Comparison of ENCODE assay signal across 23 cellular contexts in the genomic region with DNA sequence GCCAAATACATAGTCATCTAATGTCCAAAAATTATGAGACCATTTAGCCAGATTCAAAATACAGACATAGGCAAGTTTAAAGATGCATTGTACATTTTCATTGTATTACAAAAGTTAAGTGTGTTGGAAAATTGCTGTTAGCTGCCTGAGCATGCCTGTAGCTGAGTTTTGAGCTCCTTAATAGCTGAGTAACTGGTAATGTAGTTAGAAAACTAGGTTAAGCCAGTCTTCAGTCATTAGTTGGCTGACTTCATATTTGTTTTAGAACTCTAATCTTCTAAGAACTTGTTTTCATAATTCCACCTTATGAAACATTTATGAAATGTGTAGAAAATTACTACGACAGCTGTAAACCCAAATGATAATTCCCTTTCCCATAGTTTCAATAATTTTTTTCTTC.
DNase-seq lines count a peak whose midpoint lies in the region; ATAC-seq, FAIRE-seq and TF ChIP-seq lines count a peak whose summit lies in the region.
"Had no signal": no experiment of that assay in that cellular context is flagged by ENCODE, and none has a peak within 500 bp of the region (broad histone marks: within the 10 kb centered on the region; RNA-seq: fewer than 3 reads in every experiment).

No MANE protein-coding gene starts in this region.

- H3K56ac ChIP-seq in H1 (replicated peaks; ENCODE audit: insufficient read length, low read depth, low read length), result no peak overlapping the region

- no peak overlapping the region for H2BK15ac ChIP-seq in H1 (ENCODE audit: low read length)

- no peak overlapping the region for H2AK5ac ChIP-seq in H1 (ENCODE audit: low read depth, low read length)

- no peak for TF ChIP-seq POLR2A in H1 (IDR thresholded peaks at IDR 0.05; ENCODE audit: control extremely low read depth in 1 of 2, low read depth in 2 of 2, low read length in 2 of 2)

- H2BK20ac ChIP-seq in H1 (ENCODE audit: low read length), result no peak overlapping the region

- H3K79me2 ChIP-seq in SK-N-SH (ENCODE audit: insufficient read depth) (no peaks in the 10 kb centered on the region), H1 (ENCODE audit: control insufficient read depth in 1 of 2, insufficient read depth in 2 of 2, low read length in 2 of 2) (no peaks in the 10 kb centered on the region)

- DNase-seq in SK-N-SH, result no peak
- no peak for DNase-seq in H1 (ENCODE audit: low read depth in 1 of 2, low spot score in 2 of 2)
- peak; percentile 48 for DNase-seq in retinal pigment epithelial cell (ENCODE audit: low read depth)
- no peak for DNase-seq in stimulated activated naive CD8-positive, alpha-beta T cell treated with anti-CD3 and anti-CD28 coated beads, Interleukin-15, Interleukin-2, amounts not matched to agents 100 U/mL and 50 U/mL, for 24 hours
- no peak for DNase-seq in DMS153 treated with DMSO at 0.1 percent for 48 hours (lab: John Stamatoyannopoulos, UW; ENCODE audit: unreplicated experiment)
- no peak for DNase-seq in SJCRH30
- DNase-seq: 8988T; ACHN; Caco-2; Calu3; CD4-positive, alpha-beta T cell; CD8-positive, alpha-beta T cell; DMS53; DMS79; DND-41; EL; GDM1 had no signal

- H3K23ac ChIP-seq in H1 (ENCODE audit: insufficient read length), result no peak overlapping the region

- H3K14ac ChIP-seq in H1 (ENCODE audit: insufficient read length), result no peak overlapping the region

- no peak overlapping the region for H4K5ac ChIP-seq in H1 (ENCODE audit: insufficient read length, low read depth, low read length)

- H3K4me3 ChIP-seq in SK-N-SH (ENCODE audit: low read depth in 2 of 2, low read length in 1 of 2) (no peak overlapping the region), H1 (ENCODE audit: extremely low read depth in 1 of 4, insufficient read depth in 2 of 4, low read depth in 3 of 4, low read length in 4 of 4) (no peak overlapping the region), retinal pigment epithelial cell (ENCODE audit: low read length) (no peak overlapping the region), SJCRH30 (no peak overlapping the region)
- H3K4me3 ChIP-seq: BLaER1 treated with 17β-estradiol and CSF1 and Interleukin-3, amounts not matched to agents 10 nM and 100 nM had no signal

- no peak overlapping the region for H2AFZ ChIP-seq in SK-N-SH (ENCODE audit: low read depth)
- H2AFZ ChIP-seq in H1 (ENCODE audit: low read length), result no peak overlapping the region

- H3F3A ChIP-seq in SK-N-SH (replicated peaks; ENCODE audit: insufficient read depth), result no peaks in the 10 kb centered on the region

- H3K27me3 ChIP-seq in SK-N-SH (ENCODE audit: insufficient read depth), result no peaks in the 10 kb centered on the region
- no peaks in the 10 kb centered on the region for H3K27me3 ChIP-seq in H1 (replicated peaks in 1 of 4; ENCODE audit: control insufficient read depth in 3 of 4, extremely low read depth in 1 of 4, insufficient read depth in 3 of 4, low read length in 3 of 4)
- H3K27me3 ChIP-seq in SJCRH30, result no peaks in the 10 kb centered on the region
- H3K27me3 ChIP-seq: BLaER1 treated with 17β-estradiol and CSF1 and Interleukin-3, amounts not matched to agents 10 nM and 100 nM had no signal

- H2BK120ac ChIP-seq in H1 (replicated peaks; ENCODE audit: low read depth, low read length), result no peak overlapping the region

- H3K79me1 ChIP-seq in H1 (ENCODE audit: low read depth, low read length), result no peaks in the 10 kb centered on the region

- H3K27ac ChIP-seq in SK-N-SH (ENCODE audit: low read depth in 2 of 2, low read length in 1 of 2) (no peak overlapping the region), H1 (ENCODE audit: low read depth, low read length) (no peak overlapping the region), SJCRH30 (no peak overlapping the region)
- H3K27ac ChIP-seq: BLaER1 treated with 17β-estradiol and CSF1 and Interleukin-3, amounts not matched to agents 10 nM and 100 nM; C4-2B had no signal

- H3K18ac ChIP-seq in H1 (ENCODE audit: extremely low read depth, low read length), result no peak overlapping the region

- CTCF ChIA-PET in SK-N-SH (lab: Yijun Ruan, JAX) (interaction anchor here (2.2 to 2.7 kb wide), 2 partner anchors 12 to 158 kb away, joined by 7 to 8 read pairs; no protein-coding TSS in a partner anchor), H1 (lab: Charles Lee; ENCODE audit: partially characterized antibody) (interaction anchor here (0.6 to 1.4 kb wide), 4 partner anchors 38 to 224 kb away, joined by 3 to 5 read pairs (median 4); no protein-coding TSS in a partner anchor)

- no peak overlapping the region for H4K91ac ChIP-seq in H1 (replicated peaks; ENCODE audit: insufficient read length, low read length)

- ATAC-seq in SK-N-SH treated with all-trans-retinoic acid at 6 μM for 48 hours, result no peak
- peak; percentile 76 for ATAC-seq in esophagus mucosa
- no peak for ATAC-seq in stimulated activated naive CD8-positive, alpha-beta T cell treated with anti-CD3 and anti-CD28 coated beads, Interleukin-15, Interleukin-2, amounts not matched to agents 100 U/mL and 50 U/mL, for 24 hours
- ATAC-seq: CD8-positive, alpha-beta T cell had no signal

- H3K9me3 ChIP-seq in SK-N-SH (no peaks in the 10 kb centered on the region), H1 (ENCODE audit: insufficient read depth in 2 of 2, low read depth in 1 of 2, low read length in 1 of 2) (no peaks in the 10 kb centered on the region), SJCRH30 (replicated peaks) (no peaks in the 10 kb centered on the region)
- H3K9me3 ChIP-seq: BLaER1 treated with 17β-estradiol and CSF1 and Interleukin-3, amounts not matched to agents 10 nM and 100 nM; Caco-2 had no signal

- H4K20me1 ChIP-seq in SK-N-SH (ENCODE audit: insufficient read depth) (no peaks in the 10 kb centered on the region), H1 (replicated peaks in 1 of 2; ENCODE audit: control insufficient read depth in 1 of 2, insufficient read depth in 2 of 2, low read length in 2 of 2) (no peaks in the 10 kb centered on the region)
- H4K20me1 ChIP-seq: BLaER1 treated with 17β-estradiol and CSF1 and Interleukin-3, amounts not matched to agents 10 nM and 100 nM had no signal

- H3K9me2 ChIP-seq in SK-N-SH, result no peaks in the 10 kb centered on the region

- H2BK5ac ChIP-seq in H1 (ENCODE audit: low read depth, low read length), result no peak overlapping the region

- H3K4ac ChIP-seq in H1 (replicated peaks; ENCODE audit: insufficient read length, low read depth, low read length), result no peak overlapping the region

- no peak overlapping the region for H2BK12ac ChIP-seq in H1 (ENCODE audit: low read depth, low read length)

- H3K4me2 ChIP-seq in SK-N-SH (no peak overlapping the region), H1 (ENCODE audit: insufficient read depth in 1 of 2, low read depth in 2 of 2, low read length in 2 of 2) (no peak overlapping the region)
- H3K4me2 ChIP-seq: BLaER1 treated with 17β-estradiol and CSF1 and Interleukin-3, amounts not matched to agents 10 nM and 100 nM had no signal

- H3K36me3 ChIP-seq in SK-N-SH (replicated peaks in 1 of 2; ENCODE audit: control insufficient read depth in 1 of 2, insufficient read depth in 2 of 2, low read length in 1 of 2) (no peaks in the 10 kb centered on the region), H1 (ENCODE audit: control insufficient read depth in 2 of 4, insufficient read depth in 4 of 4, low read length in 3 of 4) (no peaks in the 10 kb centered on the region), SJCRH30 (no peaks in the 10 kb centered on the region)
- H3K36me3 ChIP-seq: BLaER1 treated with 17β-estradiol and CSF1 and Interleukin-3, amounts not matched to agents 10 nM and 100 nM had no signal

- TF ChIP-seq EP300 in SK-N-SH (IDR thresholded peaks at IDR 0.05; ENCODE audit: borderline replicate concordance in 1 of 2, low read depth in 1 of 2, low read length in 1 of 2) (no peak), H1 (IDR thresholded peaks at IDR 0.05; ENCODE audit: borderline replicate concordance in 1 of 2, low read depth in 2 of 2, low read length in 2 of 2) (no peak)

- FAIRE-seq in H1 (lab: Jason Lieb, UNC), result peak; percentile 45
- FAIRE-seq: A204.1, GM12891 had no signal

- H4K8ac ChIP-seq in H1 (ENCODE audit: extremely low read depth, insufficient read depth, low read length), result no peak overlapping the region

- 87% methylated on average over 1 of the region's 1 CpG for WGBS in SK-N-SH (ENCODE audit: low lambda C conversion rate)
- WGBS in H1 (ENCODE audit: extremely low coverage in 1 of 2, insufficient coverage in 1 of 2, insufficient read length in 1 of 2, insufficient replicate concordance in 2 of 2, low coverage in 1 of 2, low lambda C conversion rate in 2 of 2, missing lambda C conversion rate in 1 of 2), 2 experiments, result 94% methylated on average over 1 of the region's 1 CpG; no CpG with 5 or more reads in 1 of the 2 experiments

- TF ChIP-seq CTCF in SK-N-SH (IDR thresholded peaks at IDR 0.05) (no peak), H1 (IDR thresholded peaks at IDR 0.05; ENCODE audit: control extremely low read depth in 1 of 3, insufficient read depth in 1 of 3, low read depth in 1 of 3, low read length in 3 of 3) (no peak), retinal pigment epithelial cell (conservative IDR thresholded peaks at IDR 0.05; ENCODE audit: low read depth, low read length) (no peak)

- H3K23me2 ChIP-seq in H1 (ENCODE audit: low read depth, low read length), result no peaks in the 10 kb centered on the region

- H3K9ac ChIP-seq in SK-N-SH (no peak overlapping the region), H1 (replicated peaks in 1 of 4; ENCODE audit: extremely low read depth in 1 of 4, low read depth in 3 of 4, low read length in 3 of 4) (no peak overlapping the region)
- H3K9ac ChIP-seq: BLaER1 treated with 17β-estradiol and CSF1 and Interleukin-3, amounts not matched to agents 10 nM and 100 nM had no signal

- TF ChIP-seq RAD21 in SK-N-SH (IDR thresholded peaks at IDR 0.05; ENCODE audit: low read length), result no peak
- no peak for TF ChIP-seq RAD21 in H1 (IDR thresholded peaks at IDR 0.05 in 1 of 2, conservative IDR thresholded peaks at IDR 0.05 in 1 of 2; ENCODE audit: low read depth in 2 of 2, low read length in 2 of 2)

- H3K4me1 ChIP-seq in SK-N-SH (ENCODE audit: control insufficient read depth in 1 of 2, insufficient read depth in 2 of 2, low read depth in 1 of 2, low read length in 1 of 2), result no peaks in the 10 kb centered on the region; a peak in 1 of 4 replicates
- peaks cover 0 to 10% (median 4%) of the 10 kb centered on the region in 4 experiments; a peak in 3 of 7 replicates for H3K4me1 ChIP-seq in H1 (replicated peaks in 1 of 4; ENCODE audit: control insufficient read depth in 3 of 4, insufficient read depth in 4 of 4, low read length in 3 of 4)
- no peaks in the 10 kb centered on the region for H3K4me1 ChIP-seq in SJCRH30
- H3K4me1 ChIP-seq: BLaER1 treated with 17β-estradiol and CSF1 and Interleukin-3, amounts not matched to agents 10 nM and 100 nM had no signal

- POLR2A ChIA-PET in SK-N-SH (lab: Yijun Ruan, JAX), result no interaction called here
- POLR2A ChIA-PET in H1 (lab: Charles Lee; ENCODE audit: partially characterized antibody), result interaction anchor here (0.8 to 0.9 kb wide), 2 partner anchors 15 to 19 kb away, joined by 3 read pairs; no protein-coding TSS in a partner anchor

TF ChIP-seq in SK-N-SH treated with all-trans-retinoic acid at 6 μM for 48 hours, 23 proteins besides CTCF, POLR2A, EP300 and RAD21 (continues in another document):
- 0 out of 2 replicates have a peak, but pooled peaks have one; percentile 4 for TF ChIP-seq ISL1 (CRISPR knock-in tag; IDR thresholded peaks at IDR 0.05)

TF ChIP-seq in SK-N-SH, 30 proteins besides CTCF, POLR2A, EP300 and RAD21 (continues in another document):
- TF ChIP-seq FOSL2 (IDR thresholded peaks at IDR 0.05; ENCODE audit: borderline replicate concordance, low read depth), result no peak

TF ChIP-seq in H1, 55 proteins besides CTCF, POLR2A, EP300 and RAD21 (continues in another document):
- no peak for TF ChIP-seq SP1 (IDR thresholded peaks at IDR 0.05; ENCODE audit: low read depth, low read length)
